8 cellular contexts compared by ENCODE assay signal in the genomic region with DNA sequence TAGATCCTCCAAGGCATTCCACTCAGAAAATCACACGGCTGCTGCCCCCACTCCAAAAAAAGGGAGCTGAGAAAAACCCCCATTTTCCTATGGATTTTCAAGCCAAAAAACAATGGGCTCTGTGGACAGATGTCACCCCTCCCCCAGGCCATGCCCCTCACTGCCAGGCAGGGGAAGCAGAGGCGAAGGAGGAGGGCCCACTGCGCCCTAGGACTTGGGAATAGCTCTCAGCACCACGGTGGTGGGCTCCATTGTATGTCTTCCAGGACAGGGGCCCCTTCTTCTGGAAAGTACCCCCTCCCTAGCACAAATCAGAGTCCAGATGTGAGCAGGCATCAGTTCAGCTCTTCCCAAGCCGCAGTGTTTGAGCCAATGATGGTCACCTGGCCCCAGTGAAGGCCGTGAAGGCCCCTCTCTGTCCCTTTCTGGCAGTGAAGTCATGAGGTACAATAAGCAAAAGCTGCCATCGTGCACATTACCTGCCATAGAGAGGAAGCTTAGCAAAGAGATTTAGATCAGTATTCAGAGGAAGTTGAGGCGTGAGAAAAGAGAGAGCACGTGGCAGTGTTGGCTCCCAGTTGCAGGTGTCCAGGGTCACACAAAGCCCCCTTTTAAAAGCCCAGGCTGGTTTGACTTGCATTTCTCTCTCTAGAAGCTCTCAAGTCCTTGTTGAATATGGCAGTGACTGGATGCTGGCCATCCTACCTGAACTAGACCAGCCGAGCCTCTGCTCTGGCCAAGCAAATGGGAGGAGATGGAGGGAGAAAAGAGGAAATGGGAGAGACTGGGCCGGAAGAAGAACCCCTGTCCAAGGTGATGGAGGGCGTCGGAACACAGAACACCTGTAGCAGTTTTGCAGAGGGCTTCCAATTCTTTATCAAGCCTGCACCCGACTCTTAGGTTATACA.
DNase-seq lines count a peak whose midpoint lies in the region; ATAC-seq, FAIRE-seq and TF ChIP-seq lines count a peak whose summit lies in the region.

No MANE protein-coding gene starts in this region.

- H3K36me3 ChIP-seq in left ventricle myocardium inferior (no peaks in the 10 kb centered on the region), astrocyte (ENCODE audit: insufficient read depth, low read length) (no peaks in the 10 kb centered on the region), muscle layer of duodenum (ENCODE audit: control insufficient read depth in 1 of 2, insufficient read depth in 2 of 2, low read length in 2 of 2) (no peaks in the 10 kb centered on the region), vagina (no peaks in the 10 kb centered on the region)

- H3K9me3 ChIP-seq in left ventricle myocardium inferior (replicated peaks) (no peaks in the 10 kb centered on the region), astrocyte (ENCODE audit: insufficient read depth, low read depth, low read length) (no peaks in the 10 kb centered on the region), muscle layer of duodenum (ENCODE audit: control insufficient read depth in 1 of 2, low read length in 2 of 2) (no peaks in the 10 kb centered on the region), vagina (no peaks in the 10 kb centered on the region)

- no peaks in the 10 kb centered on the region for H4K20me1 ChIP-seq in astrocyte (ENCODE audit: insufficient read depth, low read length)

- DNase-seq in left ventricle myocardium inferior (no peak), Right ventricle myocardium inferior (ENCODE audit: missing footprints) (no peak), astrocyte (ENCODE audit: low read depth) (no peak), vagina (ENCODE audit: extremely low spot score in 2 of 2) (no peak), AG08395 (ENCODE audit: low spot score) (no peak), D721Med (ENCODE audit: insufficient read length, low spot score) (no peak)

- TF ChIP-seq CTCF in left ventricle myocardium inferior (IDR thresholded peaks at IDR 0.05; ENCODE audit: borderline replicate concordance) (no peak), astrocyte (IDR thresholded peaks at IDR 0.05; ENCODE audit: insufficient read depth, low read depth, low read length) (no peak), vagina (IDR thresholded peaks at IDR 0.05) (no peak), D721Med (IDR thresholded peaks at IDR 0.05; ENCODE audit: insufficient read depth, missing control alignments) (no peak)

- H3K4me2 ChIP-seq in astrocyte (ENCODE audit: low read length): peak overlapping the region; percentile 66

- peaks cover 65% of the 10 kb centered on the region for H3K4me1 Mint-ChIP-seq in astrocyte (ENCODE audit: low read depth, unreplicated experiment)

- no peak overlapping the region for H2AFZ ChIP-seq in astrocyte (ENCODE audit: low read depth, low read length)

- H3K4me1 ChIP-seq in left ventricle myocardium inferior: peaks cover 68% of the 10 kb centered on the region
- H3K4me1 ChIP-seq in astrocyte (ENCODE audit: insufficient read depth, low read length): peaks cover 65% of the 10 kb centered on the region
- peaks cover 29 to 57% of the 10 kb centered on the region in 2 donors for H3K4me1 ChIP-seq in muscle layer of duodenum (ENCODE audit: control insufficient read depth in 1 of 2, insufficient read depth in 2 of 2, low read length in 2 of 2)
- peaks cover 81% of the 10 kb centered on the region for H3K4me1 ChIP-seq in vagina

- peak overlapping the region; percentile 96 for H3K27ac Mint-ChIP-seq in astrocyte (ENCODE audit: unreplicated experiment)

- peak overlapping the region; percentile 75 for H3K9ac ChIP-seq in astrocyte (ENCODE audit: low read length)

- ATAC-seq in Right ventricle myocardium inferior (no peak), GM18511 (IDR thresholded peaks at IDR 0.05; ENCODE audit: unreplicated experiment) (no peak)

- TF ChIP-seq POLR2A in vagina (IDR thresholded peaks at IDR 0.05): no peak

- H3K27me3 ChIP-seq in left ventricle myocardium inferior (ENCODE audit: low read depth) (no peaks in the 10 kb centered on the region), astrocyte (ENCODE audit: insufficient read depth, low read length) (no peaks in the 10 kb centered on the region), muscle layer of duodenum (ENCODE audit: low read depth, low read length) (no peaks in the 10 kb centered on the region), vagina (no peaks in the 10 kb centered on the region)

- no peaks in the 10 kb centered on the region for H3K36me3 Mint-ChIP-seq in astrocyte (ENCODE audit: low read depth, unreplicated experiment)

- H3K4me3 ChIP-seq in left ventricle myocardium inferior: peak overlapping the region; percentile 36
- H3K4me3 ChIP-seq in astrocyte (ENCODE audit: insufficient read depth, low read depth, low read length): no peak overlapping the region
- H3K4me3 ChIP-seq in muscle layer of duodenum (ENCODE audit: low read depth in 1 of 2, low read length in 2 of 2): peak overlapping the region; percentile 31 to 43
- H3K4me3 ChIP-seq in vagina: peak overlapping the region in 1 of 2 donors; percentile 5

- H3K27me3 Mint-ChIP-seq in astrocyte (ENCODE audit: low read depth, unreplicated experiment): no peaks in the 10 kb centered on the region

- no peaks in the 10 kb centered on the region for H3K79me2 ChIP-seq in astrocyte (ENCODE audit: insufficient read depth, low read length)

- peak overlapping the region; percentile 58 for H3K4me3 Mint-ChIP-seq in astrocyte (ENCODE audit: unreplicated experiment)

- H3K9me3 Mint-ChIP-seq in astrocyte (ENCODE audit: unreplicated experiment): no peaks in the 10 kb centered on the region

- H3K27ac ChIP-seq in left ventricle myocardium inferior (replicated peaks): peak overlapping the region; percentile 89
- H3K27ac ChIP-seq in astrocyte (ENCODE audit: low read depth, low read length): peak overlapping the region; percentile 96
- H3K27ac ChIP-seq in muscle layer of duodenum (ENCODE audit: low read length): peak overlapping the region; percentile 95
- H3K27ac ChIP-seq in vagina: peak overlapping the region; percentile 85

- intact Hi-C loops in left ventricle myocardium inferior (cut with micrococcal nuclease): loop anchor here (10.0 kb wide), 1 partner anchor 375 kb away; no protein-coding TSS in a partner anchor
- intact Hi-C loops in Right ventricle myocardium inferior (cut with DNase I): loop anchor here (5.0 kb wide), 1 partner anchor 257 kb away; no protein-coding TSS in a partner anchor
- intact Hi-C loops in vagina (cut with DNase I): loop anchor here (5.0 to 10.0 kb wide), 5 partner anchors 55 to 485 kb away; partner anchors contain the start of gene IRF2BP2

- no peak for FAIRE-seq in astrocyte (lab: Jason Lieb, UNC)
- no peak for FAIRE-seq in D721Med (lab: Jason Lieb, UNC)
